ENCODE assay signal across 9 cellular contexts in the genomic region with DNA sequence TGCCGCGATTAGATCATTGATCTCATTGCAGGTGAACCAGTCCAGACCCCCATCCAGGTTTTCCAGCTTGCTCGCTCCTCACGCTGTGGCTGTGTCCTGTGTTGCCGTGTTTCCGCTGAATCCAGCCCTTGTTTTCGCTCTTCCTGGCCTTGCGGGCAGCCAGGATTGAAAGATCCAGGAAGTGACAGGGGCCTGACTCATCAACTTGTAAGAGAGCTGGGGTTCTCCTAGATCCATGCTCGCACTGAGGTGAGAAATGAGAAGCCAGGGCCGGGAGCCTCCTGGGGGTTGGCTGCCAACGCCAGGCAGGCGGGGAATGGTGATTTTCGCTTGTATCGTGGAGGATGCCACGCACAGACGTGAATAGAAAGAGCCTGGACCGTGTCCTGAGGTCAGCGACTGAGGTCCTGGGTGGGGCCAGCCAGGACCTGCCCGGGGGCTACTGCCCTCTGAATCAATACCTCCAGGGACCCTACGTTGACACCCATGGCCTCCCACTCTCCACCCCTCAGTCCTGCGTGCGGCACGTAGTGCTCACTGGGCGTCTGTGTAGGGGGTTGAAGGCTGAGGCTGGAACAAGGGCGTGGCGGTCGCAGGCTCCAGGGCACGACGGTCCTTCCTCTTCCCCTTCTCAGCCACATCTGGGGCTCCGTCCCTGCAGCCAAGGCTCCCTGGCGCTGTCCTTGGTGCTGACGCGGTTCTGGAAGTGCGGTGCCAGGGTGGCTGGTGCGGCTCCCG. TPM values are rescaled to one million over a fixed set of nuclear protein-coding genes. Genes with fewer than 3 reads are reported as not detected.
DNase-seq lines count a peak whose midpoint lies in the region; ATAC-seq and TF ChIP-seq lines count a peak whose summit lies in the region.
"Had no signal": no experiment of that assay in that cellular context is flagged by ENCODE, and none has a peak within 500 bp of the region (broad histone marks: within the 10 kb centered on the region; RNA-seq: fewer than 3 reads in every experiment).

No MANE protein-coding gene starts in this region.

- in situ Hi-C loops in KBM-7 (cut with MboI; ENCODE audit: low pct_unique_long_range_greater_than_20kb, low sequenced_read_pairs): no loop called here

- no peak for ATAC-seq in GM19397 (IDR thresholded peaks at IDR 0.05; ENCODE audit: unreplicated experiment)

- DNase-seq in COLO829 (ENCODE audit: low spot score) (peak; percentile 97), KBM-7 (peak; percentile 95), foreskin melanocyte (peak; percentile 97), nephron progenitor cell (peak; percentile 97)
- peak; percentile 53 for DNase-seq in activated naive CD4-positive, alpha-beta T cell treated with anti-CD3 and anti-CD28 coated beads, Interleukin-2, amount 50 U/mL, for 16 hours

- peaks cover 60% of the 10 kb centered on the region for H3K9me3 Mint-ChIP-seq in nephron progenitor cell

- peak overlapping the region; percentile 52 for H3K27ac ChIP-seq in temporal lobe (ENCODE audit: low read depth, low read length)

- no peak for TF ChIP-seq CTCF in nephron progenitor cell (IDR thresholded peaks at IDR 0.05)

- H3K27me3 Mint-ChIP-seq in nephron progenitor cell (ENCODE audit: low read depth, poor library complexity): peaks cover 20% of the 10 kb centered on the region

- H3K4me1 Mint-ChIP-seq in nephron progenitor cell: peaks cover 11% of the 10 kb centered on the region

- H3K4me3 Mint-ChIP-seq in nephron progenitor cell: peak overlapping the region; percentile 79

- H3K36me3 Mint-ChIP-seq in nephron progenitor cell (ENCODE audit: low read depth): peaks cover 23% of the 10 kb centered on the region

- H3K27ac Mint-ChIP-seq in nephron progenitor cell: no peak overlapping the region

TF ChIP-seq in PFSK-1, 5 proteins besides CTCF, POLR2A, EP300 and RAD21:
- peak; percentile 38 for TF ChIP-seq POLR2AphosphoS5 (IDR thresholded peaks at IDR 0.05; ENCODE audit: low read depth, low read length)
- peak; percentile 99 for TF ChIP-seq REST (IDR thresholded peaks at IDR 0.05; ENCODE audit: insufficient read depth in 1 of 2, low read depth in 2 of 2, low read length in 2 of 2)
- TF ChIP-seq FOXP2 (optimal IDR thresholded peaks at IDR 0.05; ENCODE audit: borderline replicate concordance, extremely low read depth, extremely low read length, insufficient read depth): peak; percentile 99
- TF ChIP-seq SIN3A (IDR thresholded peaks at IDR 0.05; ENCODE audit: borderline replicate concordance, insufficient read depth, low read length): peak; percentile 99; the same call in 1 of the 2 replicates
- peak; percentile 27; the same call in 1 of the 2 replicates for TF ChIP-seq TAF1 (IDR thresholded peaks at IDR 0.05; ENCODE audit: borderline replicate concordance, insufficient read depth, low read length)

RNA-seq across cellular contexts. Expression of gene PTPRH, which starts 7.3 kb away (rescaled TPM):
- polyA plus RNA-seq in PFSK-1 (2012; ENCODE audit: insufficient read length, low read depth): 26.9 TPM
- total RNA-seq in temporal lobe: not detected
- total RNA-seq: T-helper 2 cell treated with Interferon-gamma antibody and Interleukin-4, amounts not matched to agents 100 ng/mL and 5 ng/mL, for 36 hours had no signal

RNA-seq across cellular contexts. Expression of gene TMEM86B, which starts 11.9 kb away (rescaled TPM):
- polyA plus RNA-seq in PFSK-1 (2012; ENCODE audit: insufficient read length, low read depth): 11.2 TPM
- total RNA-seq in temporal lobe: 0.98 TPM

RNA-seq across cellular contexts. Expression of gene SYT5, which starts 36.5 kb away (rescaled TPM):
- polyA plus RNA-seq in PFSK-1 (2012; ENCODE audit: insufficient read length, low read depth): 0.72 TPM
- 84.8 TPM for total RNA-seq in temporal lobe
- total RNA-seq: T-helper 2 cell treated with Interferon-gamma antibody and Interleukin-4, amounts not matched to agents 100 ng/mL and 5 ng/mL, for 36 hours had no signal

RNA-seq across cellular contexts. Expression of gene PPP6R1, which starts 42.2 kb away (rescaled TPM):
- polyA plus RNA-seq in PFSK-1 (2012; ENCODE audit: insufficient read length, low read depth): 128 TPM
- total RNA-seq in temporal lobe: 13.3 TPM

RNA-seq across cellular contexts. Expression of gene DNAAF3, which starts 50.2 kb away (rescaled TPM):
- 36.8 TPM for polyA plus RNA-seq in PFSK-1 (2012; ENCODE audit: insufficient read length, low read depth)
- 0.49 TPM for total RNA-seq in temporal lobe
